In genomic region chr22:31616315-31616980, GRCh38 we compare ENCODE assay signal across 9 cellular contexts. TPM values are rescaled to one million over a fixed set of nuclear protein-coding genes. Genes with fewer than 3 reads are reported as not detected.
DNase-seq lines count a peak whose midpoint lies in the region; FAIRE-seq and TF ChIP-seq lines count a peak whose summit lies in the region.
"Had no signal": no experiment of that assay in that cellular context is flagged by ENCODE, and none has a peak within 500 bp of the region (broad histone marks: within the 10 kb centered on the region; RNA-seq: fewer than 3 reads in every experiment).

No MANE protein-coding gene starts in this region.

- no peak overlapping the region for H4K5ac ChIP-seq in H1 (ENCODE audit: insufficient read length, low read depth, low read length)

- H3K4me2 ChIP-seq in H1 (ENCODE audit: insufficient read depth in 1 of 2, low read depth in 2 of 2, low read length in 2 of 2) = no peak overlapping the region

- H3K4me3 ChIP-seq in H1 (ENCODE audit: extremely low read depth in 1 of 4, insufficient read depth in 2 of 4, low read depth in 3 of 4, low read length in 4 of 4) = no peak overlapping the region

- peak in 2 of 3 donors; percentile 29 to 40 for DNase-seq in stimulated activated CD4-positive, alpha-beta T cell treated with anti-CD3 and anti-CD28 coated beads, Interleukin-12 subunit alpha, Interleukin-12 subunit beta, amount 100 ng/mL, for 48 hours (ENCODE audit: low read depth in 2 of 3, low spot score in 1 of 3)
- no peak for DNase-seq in stimulated activated CD4-positive, alpha-beta T cell treated with anti-CD3 and anti-CD28 coated beads, Interleukin-12 subunit alpha, Interleukin-12 subunit beta, amount 100 ng/mL, for 4 hours
- peak; percentile 81 for DNase-seq in LHCN-M2 (ENCODE audit: low read depth)
- no peak for DNase-seq in H1 (ENCODE audit: low read depth in 1 of 2, low spot score in 2 of 2)
- no peak for DNase-seq in NCI-H748 (lab: John Stamatoyannopoulos, UW; ENCODE audit: unreplicated experiment)
- DNase-seq in NCI-H1048 (lab: John Stamatoyannopoulos, UW) = no peak
- no peak for DNase-seq in NCI-H1694 (lab: John Stamatoyannopoulos, UW)
- DNase-seq in HuH-7 (ENCODE audit: low spot score) = no peak
- DNase-seq: COR-L47 had no signal

- H3K4ac ChIP-seq in H1 (replicated peaks; ENCODE audit: insufficient read length, low read depth, low read length) = no peak overlapping the region

- no peak overlapping the region; the same call in 1 of the 2 replicates for H2BK12ac ChIP-seq in H1 (ENCODE audit: low read depth, low read length)

- H2BK15ac ChIP-seq in H1 (ENCODE audit: low read length) = no peak overlapping the region

- H3K79me1 ChIP-seq in H1 (ENCODE audit: low read depth, low read length) = no peaks in the 10 kb centered on the region; the same call in 1 of the 2 replicates

- no peaks in the 10 kb centered on the region for H3K9me3 ChIP-seq in H1 (ENCODE audit: insufficient read depth in 2 of 2, low read depth in 1 of 2, low read length in 1 of 2)

- peaks cover 5 to 7% of the 10 kb centered on the region in 2 experiments for H4K20me1 ChIP-seq in H1 (replicated peaks in 1 of 2; ENCODE audit: control insufficient read depth in 1 of 2, insufficient read depth in 2 of 2, low read length in 2 of 2)

- no peak overlapping the region for H3K14ac ChIP-seq in H1 (ENCODE audit: insufficient read length)

- H3K23me2 ChIP-seq in H1 (ENCODE audit: low read depth, low read length) = no peaks in the 10 kb centered on the region

- peak in 1 of 2 experiments; percentile 22; a peak in 1 of 3 replicates for TF ChIP-seq POLR2A in H1 (IDR thresholded peaks at IDR 0.05; ENCODE audit: control extremely low read depth in 1 of 2, low read depth in 2 of 2, low read length in 2 of 2)

- H3K27me3 ChIP-seq in H1 (replicated peaks in 1 of 4; ENCODE audit: control insufficient read depth in 3 of 4, extremely low read depth in 1 of 4, insufficient read depth in 3 of 4, low read length in 3 of 4) = no peaks in the 10 kb centered on the region

- FAIRE-seq in H1 (lab: Jason Lieb, UNC) = no peak

- no peak overlapping the region for H2AK5ac ChIP-seq in H1 (ENCODE audit: low read depth, low read length)

- POLR2A ChIA-PET in H1 (lab: Charles Lee; ENCODE audit: partially characterized antibody) = interaction anchor here (1.4 to 5.6 kb wide), 4 partner anchors 9 to 14 kb away, joined by 5 to 30 read pairs (median 9); no protein-coding TSS in a partner anchor

- no peak overlapping the region for H2AFZ ChIP-seq in H1 (ENCODE audit: low read length)

- no peak overlapping the region for H2BK120ac ChIP-seq in H1 (replicated peaks; ENCODE audit: low read depth, low read length)

- no peak overlapping the region for H3K18ac ChIP-seq in H1 (ENCODE audit: extremely low read depth, low read length)

- no peak overlapping the region for H3K56ac ChIP-seq in H1 (replicated peaks; ENCODE audit: insufficient read length, low read depth, low read length)

- no peak for TF ChIP-seq CTCF in H1 (IDR thresholded peaks at IDR 0.05; ENCODE audit: control extremely low read depth in 1 of 3, insufficient read depth in 1 of 3, low read depth in 1 of 3, low read length in 3 of 3)

- no peak overlapping the region for H3K23ac ChIP-seq in H1 (ENCODE audit: insufficient read length)

- H3K4me1 ChIP-seq in H1 (replicated peaks in 1 of 4; ENCODE audit: control insufficient read depth in 3 of 4, insufficient read depth in 4 of 4, low read length in 3 of 4) = no peaks in the 10 kb centered on the region; a peak in 2 of 7 replicates

- H3K36me3 ChIP-seq in H1 (ENCODE audit: control insufficient read depth in 2 of 4, insufficient read depth in 4 of 4, low read length in 3 of 4) = peaks cover 2 to 27% (median 13%) of the 10 kb centered on the region in 4 experiments; a peak in 7 of 8 replicates

- no peaks in the 10 kb centered on the region for H3K79me2 ChIP-seq in H1 (ENCODE audit: control insufficient read depth in 1 of 2, insufficient read depth in 2 of 2, low read length in 2 of 2)

- 91% methylated on average over 9 of the region's 9 CpGs; no CpG with 5 or more reads in 1 of the 2 experiments for WGBS in H1 (ENCODE audit: extremely low coverage in 1 of 2, insufficient coverage in 1 of 2, insufficient read length in 1 of 2, insufficient replicate concordance in 2 of 2, low coverage in 1 of 2, low lambda C conversion rate in 2 of 2, missing lambda C conversion rate in 1 of 2), 2 experiments

- CTCF ChIA-PET in H1 (lab: Charles Lee; ENCODE audit: partially characterized antibody) = interaction anchor here (0.6 to 2.2 kb wide), 6 partner anchors 9 to 68 kb away, joined by 3 to 6 read pairs (median 4); no protein-coding TSS in a partner anchor

- no peak overlapping the region for H2BK5ac ChIP-seq in H1 (ENCODE audit: low read depth, low read length)

- no peak overlapping the region for H3K9ac ChIP-seq in H1 (replicated peaks in 1 of 4; ENCODE audit: extremely low read depth in 1 of 4, low read depth in 3 of 4, low read length in 3 of 4)

- H4K91ac ChIP-seq in H1 (replicated peaks; ENCODE audit: insufficient read length, low read length) = no peak overlapping the region

- no peak overlapping the region for H4K8ac ChIP-seq in H1 (ENCODE audit: extremely low read depth, insufficient read depth, low read length)

- TF ChIP-seq EP300 in H1 (IDR thresholded peaks at IDR 0.05; ENCODE audit: borderline replicate concordance in 1 of 2, low read depth in 2 of 2, low read length in 2 of 2) = no peak

- H3K27ac ChIP-seq in H1 (ENCODE audit: low read depth, low read length) = no peak overlapping the region

- H2BK20ac ChIP-seq in H1 (ENCODE audit: low read length) = no peak overlapping the region

- no peak for TF ChIP-seq RAD21 in H1 (IDR thresholded peaks at IDR 0.05 in 1 of 2, conservative IDR thresholded peaks at IDR 0.05 in 1 of 2; ENCODE audit: low read depth in 2 of 2, low read length in 2 of 2)

TF ChIP-seq in H1, 55 proteins besides CTCF, POLR2A, EP300 and RAD21:
- TF ChIP-seq POLR2AphosphoS5 (IDR thresholded peaks at IDR 0.05; ENCODE audit: low read depth, low read length) (0 out of 2 replicates have a peak, but pooled peaks have one; percentile 20), GTF2F1 (IDR thresholded peaks at IDR 0.05; ENCODE audit: borderline replicate concordance, low read depth, low read length) (no peak)

RNA-seq across cellular contexts. Expression of gene PISD, which starts 45.6 kb away (rescaled TPM):
- 28.7 and 36.0 TPM in 2 replicates for total RNA-seq in LHCN-M2 (2014; rRNA removed)
- polyA plus RNA-seq in LHCN-M2 (2012) = 14.3 TPM
- total RNA-seq in H1 (2021; fragmentation: NEBNext Ultra II Directional; extraction: Animal tissue kit (Norgen Biotek cat#: 25700)) = 46.0 and 47.8 TPM in 2 replicates
- polyA plus RNA-seq in H1 (2011; rRNA removed) = 48.2 and 74.5 TPM in 2 replicates
- polyA plus RNA-seq in H1 (2011; cell fraction: cytosol; rRNA removed) = 50.7 TPM
- polyA plus RNA-seq in H1 (2011; cell fraction: nucleus; rRNA removed) = 82.6 TPM
- 28.1 to 40.3 TPM (median 36.9 TPM) in 4 replicates for polyA plus RNA-seq in H1 (2012, experiment 1 of 2)
- 32.5 TPM for polyA plus RNA-seq in H1 (2012, experiment 2 of 2)
- polyA plus RNA-seq in H1 (2013, experiment 1 of 2) = 35.2 TPM
- polyA plus RNA-seq in H1 (2013, experiment 2 of 2) = 34.6 TPM
- polyA minus RNA-seq in H1 (2011; rRNA and poly(A)+ RNA removed) = 25.0 and 35.5 TPM in 2 replicates
- 30.1 TPM for polyA minus RNA-seq in H1 (2011; cell fraction: cytosol; rRNA and poly(A)+ RNA removed)
- polyA minus RNA-seq in H1 (2011; cell fraction: nucleus; rRNA and poly(A)+ RNA removed) = 29.5 TPM

Comparison
In these comparisons a context has a peak if more than half of its experiments do, and no peak if none do; other contexts are left out.
1. DNase-seq: peak in stimulated activated CD4-positive, alpha-beta T cell treated with anti-CD3 and anti-CD28 coated beads, Interleukin-12 subunit alpha, Interleukin-12 subunit beta, amount 100 ng/mL, for 48 hours (2 of 3) and LHCN-M2 (single experiment); none in stimulated activated CD4-positive, alpha-beta T cell treated with anti-CD3 and anti-CD28 coated beads, Interleukin-12 subunit alpha, Interleukin-12 subunit beta, amount 100 ng/mL, for 4 hours (single experiment), H1 (0 of 2), NCI-H748 (single experiment), NCI-H1048 (single experiment), NCI-H1694 (single experiment) and HuH-7 (single experiment).